In genomic region chr11:64489831-64490441, GRCh38 we compare ENCODE assay signal across 1 cellular context.
TF ChIP-seq lines count a peak whose summit lies in the region.

No MANE protein-coding gene starts in this region.

TF ChIP-seq in WTC11, 78 proteins besides CTCF, POLR2A, EP300 and RAD21 (continued from another document):
- TF ChIP-seq ZNF281 (CRISPR knock-in tag; IDR thresholded peaks at IDR 0.05) (no peak), ZNF121 (CRISPR knock-in tag; IDR thresholded peaks at IDR 0.05) (0 out of 2 replicates have a peak, but pooled peaks have one; percentile 10)
- TF ChIP-seq, protein P1, sequence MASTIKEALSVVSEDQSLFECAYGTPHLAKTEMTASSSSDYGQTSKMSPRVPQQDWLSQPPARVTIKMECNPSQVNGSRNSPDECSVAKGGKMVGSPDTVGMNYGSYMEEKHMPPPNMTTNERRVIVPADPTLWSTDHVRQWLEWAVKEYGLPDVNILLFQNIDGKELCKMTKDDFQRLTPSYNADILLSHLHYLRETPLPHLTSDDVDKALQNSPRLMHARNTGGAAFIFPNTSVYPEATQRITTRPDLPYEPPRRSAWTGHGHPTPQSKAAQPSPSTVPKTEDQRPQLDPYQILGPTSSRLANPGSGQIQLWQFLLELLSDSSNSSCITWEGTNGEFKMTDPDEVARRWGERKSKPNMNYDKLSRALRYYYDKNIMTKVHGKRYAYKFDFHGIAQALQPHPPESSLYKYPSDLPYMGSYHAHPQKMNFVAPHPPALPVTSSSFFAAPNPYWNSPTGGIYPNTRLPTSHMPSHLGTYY (CRISPR knock-in tag; IDR thresholded peaks at IDR 0.05), result no peak
